ENCODE assay signal across 9 cellular contexts in genomic region chr5:32231929-32232328, GRCh38. TPM values are rescaled to one million over a fixed set of nuclear protein-coding genes. Genes with fewer than 3 reads are reported as not detected.
DNase-seq lines count a peak whose midpoint lies in the region; ATAC-seq and TF ChIP-seq lines count a peak whose summit lies in the region.
"Had no signal": no experiment of that assay in that cellular context is flagged by ENCODE, and none has a peak within 500 bp of the region (broad histone marks: within the 10 kb centered on the region; RNA-seq: fewer than 3 reads in every experiment).

No MANE protein-coding gene starts in this region.

- no peaks in the 10 kb centered on the region for H3K9me3 Mint-ChIP-seq in activated T-helper 17 cell treated with anti-CD3 and anti-CD28 coated beads, Interleukin-2, amount 50 U/mL, for 72 hours

- no peak overlapping the region for H2BK15ac ChIP-seq in mesendoderm (replicated peaks; ENCODE audit: low read depth)

- ATAC-seq in HG02840 (IDR thresholded peaks at IDR 0.05; ENCODE audit: low FRiP score, unreplicated experiment) (peak; percentile 11), GM18505 (IDR thresholded peaks at IDR 0.05; ENCODE audit: unreplicated experiment) (no peak)
- ATAC-seq in activated T-helper 17 cell treated with anti-CD3 and anti-CD28 coated beads, Interleukin-2, amount 50 U/mL, for 72 hours (replicated peaks): peak; percentile 7

- no peaks in the 10 kb centered on the region for H3K4me1 Mint-ChIP-seq in activated T-helper 17 cell treated with anti-CD3 and anti-CD28 coated beads, Interleukin-2, amount 50 U/mL, for 72 hours

- H3K79me2 ChIP-seq in mesendoderm (ENCODE audit: control insufficient read depth, insufficient read depth, low read length): no peaks in the 10 kb centered on the region

- no CpG with 5 or more reads among the region's 8 CpGs for WGBS in mesendoderm (ENCODE audit: extremely low coverage, insufficient coverage, low lambda C conversion rate)

- no peak overlapping the region for H3K4me2 ChIP-seq in mesendoderm (ENCODE audit: low read length)
- H3K4me2 ChIP-seq: PC-9 had no signal

- no peak overlapping the region for H3K18ac ChIP-seq in mesendoderm (ENCODE audit: low read length)

- peak overlapping the region; percentile 99 for H3K27ac ChIP-seq in C4-2B
- no peak overlapping the region for H3K27ac ChIP-seq in mesendoderm (ENCODE audit: low read depth, low read length)
- H3K27ac ChIP-seq: PC-9 had no signal

- no peak overlapping the region for H2BK5ac ChIP-seq in mesendoderm (ENCODE audit: low read length)

- no peak overlapping the region for H3K4me3 Mint-ChIP-seq in activated T-helper 17 cell treated with anti-CD3 and anti-CD28 coated beads, Interleukin-2, amount 50 U/mL, for 72 hours

- H3K36me3 Mint-ChIP-seq in activated T-helper 17 cell treated with anti-CD3 and anti-CD28 coated beads, Interleukin-2, amount 50 U/mL, for 72 hours (ENCODE audit: low read depth): peaks cover 74% of the 10 kb centered on the region

- H4K5ac ChIP-seq in mesendoderm (ENCODE audit: low read length): no peak overlapping the region

- no peak overlapping the region for H3K4ac ChIP-seq in mesendoderm (ENCODE audit: low read depth, low read length)

- no peaks in the 10 kb centered on the region for H3K79me1 ChIP-seq in mesendoderm (ENCODE audit: low read length)

- H2BK120ac ChIP-seq in mesendoderm (ENCODE audit: low read depth, low read length): no peak overlapping the region

- H3K27ac Mint-ChIP-seq in activated T-helper 17 cell treated with anti-CD3 and anti-CD28 coated beads, Interleukin-2, amount 50 U/mL, for 72 hours: peak overlapping the region; percentile 64

- no peak overlapping the region for H3K4me3 ChIP-seq in mesendoderm (ENCODE audit: low read length)
- H3K4me3 ChIP-seq: PC-9 had no signal

- no peaks in the 10 kb centered on the region for H3K36me3 ChIP-seq in mesendoderm (ENCODE audit: control insufficient read depth, insufficient read depth, low read length)

- no peak for TF ChIP-seq CTCF in C4-2B (conservative IDR thresholded peaks at IDR 0.05)

- peak; percentile 40 for DNase-seq in mesendoderm
- DNase-seq in LoVo (ENCODE audit: low spot score): no peak
- no peak for DNase-seq in NK-92 (lab: John Stamatoyannopoulos, UW; ENCODE audit: unreplicated experiment)
- no peak for DNase-seq in T-helper 2 cell

- H3K56ac ChIP-seq in mesendoderm (ENCODE audit: low read length): no peak overlapping the region

- no peaks in the 10 kb centered on the region for H3K27me3 ChIP-seq in mesendoderm (ENCODE audit: insufficient read depth, low read length, poor library complexity)

- H3K4me1 ChIP-seq in mesendoderm (ENCODE audit: control insufficient read depth, low read depth, low read length): no peaks in the 10 kb centered on the region

- H2AK5ac ChIP-seq in mesendoderm (ENCODE audit: low read length): no peak overlapping the region

- TF ChIP-seq POLR2A in GM18505 (IDR thresholded peaks at IDR 0.05; ENCODE audit: borderline replicate concordance, extremely low read depth, insufficient read depth, insufficient read length): no peak

- H3K23ac ChIP-seq in mesendoderm (ENCODE audit: low read length): no peak overlapping the region

- H4K8ac ChIP-seq in mesendoderm (ENCODE audit: low read depth, low read length): no peak overlapping the region

- H3K9ac ChIP-seq in mesendoderm (ENCODE audit: low read length): no peak overlapping the region

- no peaks in the 10 kb centered on the region for H3K27me3 Mint-ChIP-seq in activated T-helper 17 cell treated with anti-CD3 and anti-CD28 coated beads, Interleukin-2, amount 50 U/mL, for 72 hours

RNA-seq across cellular contexts. Expression of gene GOLPH3, which starts 57.8 kb away (rescaled TPM):
- 10 to 100 TPM; 51.7 to 74.1 TPM for total RNA-seq in activated T-helper 17 cell treated with anti-CD3 and anti-CD28 coated beads, Interleukin-2, amount 50 U/mL, for 72 hours
- polyA plus RNA-seq in mesendoderm (2013, experiment 1 of 2): 85.3 TPM
- 85.6 TPM for polyA plus RNA-seq in mesendoderm (2013, experiment 2 of 2)
